In genomic region chr2:101751276-101751675, GRCh38 we compare ENCODE assay signal across 2 cellular contexts.
TF ChIP-seq lines count a peak whose summit lies in the region.

No MANE protein-coding gene starts in this region.

TF ChIP-seq in A549, 52 proteins besides CTCF, POLR2A, EP300 and RAD21:
- TF ChIP-seq HDAC2 (IDR thresholded peaks at IDR 0.05) (no peak), ATOH8 (CRISPR knock-in tag; IDR thresholded peaks at IDR 0.05; ENCODE audit: low read depth) (no peak), BHLHE40 (IDR thresholded peaks at IDR 0.05; ENCODE audit: low read depth, low read length) (no peak), TP53 (CRISPR knock-in tag; IDR thresholded peaks at IDR 0.05) (no peak), GATA3 (IDR thresholded peaks at IDR 0.05; ENCODE audit: borderline replicate concordance) (no peak), FOSL2 (IDR thresholded peaks at IDR 0.05) (no peak), FOSL2 (CRISPR knock-in tag; IDR thresholded peaks at IDR 0.05) (no peak), NFE2L2 (conservative IDR thresholded peaks at IDR 0.05; ENCODE audit: low read length) (no peak), JUNB (IDR thresholded peaks at IDR 0.05) (no peak), RCOR1 (IDR thresholded peaks at IDR 0.05; ENCODE audit: low read depth, low read length) (no peak), HOXA7 (CRISPR knock-in tag; IDR thresholded peaks at IDR 0.05) (no peak), EHF (CRISPR knock-in tag; IDR thresholded peaks at IDR 0.05) (no peak), PHF8 (IDR thresholded peaks at IDR 0.05; ENCODE audit: borderline replicate concordance, low read depth) (no peak), ZSCAN20 (CRISPR knock-in tag; IDR thresholded peaks at IDR 0.05) (no peak), RFX5 (IDR thresholded peaks at IDR 0.05) (no peak), RARB (CRISPR knock-in tag; IDR thresholded peaks at IDR 0.05) (no peak), FOXS1 (CRISPR knock-in tag; IDR thresholded peaks at IDR 0.05) (no peak), HES2 (IDR thresholded peaks at IDR 0.05) (no peak)
- TF ChIP-seq, protein P1, sequence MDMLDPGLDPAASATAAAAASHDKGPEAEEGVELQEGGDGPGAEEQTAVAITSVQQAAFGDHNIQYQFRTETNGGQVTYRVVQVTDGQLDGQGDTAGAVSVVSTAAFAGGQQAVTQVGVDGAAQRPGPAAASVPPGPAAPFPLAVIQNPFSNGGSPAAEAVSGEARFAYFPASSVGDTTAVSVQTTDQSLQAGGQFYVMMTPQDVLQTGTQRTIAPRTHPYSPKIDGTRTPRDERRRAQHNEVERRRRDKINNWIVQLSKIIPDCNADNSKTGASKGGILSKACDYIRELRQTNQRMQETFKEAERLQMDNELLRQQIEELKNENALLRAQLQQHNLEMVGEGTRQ (IDR thresholded peaks at IDR 0.05) = no peak
- TF ChIP-seq, protein P2, sequence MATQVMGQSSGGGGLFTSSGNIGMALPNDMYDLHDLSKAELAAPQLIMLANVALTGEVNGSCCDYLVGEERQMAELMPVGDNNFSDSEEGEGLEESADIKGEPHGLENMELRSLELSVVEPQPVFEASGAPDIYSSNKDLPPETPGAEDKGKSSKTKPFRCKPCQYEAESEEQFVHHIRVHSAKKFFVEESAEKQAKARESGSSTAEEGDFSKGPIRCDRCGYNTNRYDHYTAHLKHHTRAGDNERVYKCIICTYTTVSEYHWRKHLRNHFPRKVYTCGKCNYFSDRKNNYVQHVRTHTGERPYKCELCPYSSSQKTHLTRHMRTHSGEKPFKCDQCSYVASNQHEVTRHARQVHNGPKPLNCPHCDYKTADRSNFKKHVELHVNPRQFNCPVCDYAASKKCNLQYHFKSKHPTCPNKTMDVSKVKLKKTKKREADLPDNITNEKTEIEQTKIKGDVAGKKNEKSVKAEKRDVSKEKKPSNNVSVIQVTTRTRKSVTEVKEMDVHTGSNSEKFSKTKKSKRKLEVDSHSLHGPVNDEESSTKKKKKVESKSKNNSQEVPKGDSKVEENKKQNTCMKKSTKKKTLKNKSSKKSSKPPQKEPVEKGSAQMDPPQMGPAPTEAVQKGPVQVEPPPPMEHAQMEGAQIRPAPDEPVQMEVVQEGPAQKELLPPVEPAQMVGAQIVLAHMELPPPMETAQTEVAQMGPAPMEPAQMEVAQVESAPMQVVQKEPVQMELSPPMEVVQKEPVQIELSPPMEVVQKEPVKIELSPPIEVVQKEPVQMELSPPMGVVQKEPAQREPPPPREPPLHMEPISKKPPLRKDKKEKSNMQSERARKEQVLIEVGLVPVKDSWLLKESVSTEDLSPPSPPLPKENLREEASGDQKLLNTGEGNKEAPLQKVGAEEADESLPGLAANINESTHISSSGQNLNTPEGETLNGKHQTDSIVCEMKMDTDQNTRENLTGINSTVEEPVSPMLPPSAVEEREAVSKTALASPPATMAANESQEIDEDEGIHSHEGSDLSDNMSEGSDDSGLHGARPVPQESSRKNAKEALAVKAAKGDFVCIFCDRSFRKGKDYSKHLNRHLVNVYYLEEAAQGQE (IDR thresholded peaks at IDR 0.05) = no peak

TF ChIP-seq in IMR-90, 13 proteins besides CTCF, POLR2A, EP300 and RAD21:
- TF ChIP-seq RCOR1 (IDR thresholded peaks at IDR 0.05; ENCODE audit: insufficient replicate concordance, low read length) (no peak), BHLHE40 (IDR thresholded peaks at IDR 0.05; ENCODE audit: low read depth, low read length) (no peak), MXI1 (IDR thresholded peaks at IDR 0.05; ENCODE audit: borderline replicate concordance, low read depth, low read length) (no peak), SMC3 (IDR thresholded peaks at IDR 0.05; ENCODE audit: low read depth, low read length) (no peak), MAZ (IDR thresholded peaks at IDR 0.05; ENCODE audit: borderline replicate concordance, low read depth, low read length) (no peak), ELK1 (IDR thresholded peaks at IDR 0.05; ENCODE audit: borderline replicate concordance, low read depth, low read length) (no peak), NFE2L2 (IDR thresholded peaks at IDR 0.05; ENCODE audit: low read depth, low read length) (no peak), CEBPB (IDR thresholded peaks at IDR 0.05; ENCODE audit: low read depth, low read length) (no peak), RFX5 (IDR thresholded peaks at IDR 0.05; ENCODE audit: low read depth, low read length) (no peak)
- TF ChIP-seq, protein P1 (IDR thresholded peaks at IDR 0.05; ENCODE audit: low read depth, low read length) = no peak
